Comparison of ENCODE assay signal across 1 cellular context in the genomic region with DNA sequence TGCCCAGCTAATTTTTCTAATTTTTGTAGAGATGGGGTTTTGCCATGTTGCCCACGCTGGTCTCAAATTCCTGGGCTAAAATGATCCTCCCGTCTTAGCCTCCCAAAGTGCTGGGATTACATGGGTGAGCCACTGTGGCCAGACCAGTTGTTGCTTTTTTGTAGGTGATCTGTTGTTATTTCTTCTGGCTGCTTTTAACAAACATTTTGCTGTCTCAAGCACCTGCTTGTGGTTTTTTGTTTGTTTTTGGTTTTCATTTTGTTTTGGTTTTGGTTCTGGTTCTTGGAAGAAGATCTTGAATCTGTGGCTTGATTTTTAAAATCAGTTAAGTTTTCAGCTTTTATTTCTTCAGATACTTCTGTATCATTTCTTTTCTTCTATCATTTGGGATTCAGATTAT.
A peak's percentile ranks its signal among the peaks of the same experiment; 100 is the strongest.
TF ChIP-seq lines count a peak whose summit lies in the region.

No MANE protein-coding gene starts in this region.

TF ChIP-seq in GM12878, 131 proteins besides CTCF, POLR2A, EP300 and RAD21:
- TF ChIP-seq ZNF384 (IDR thresholded peaks at IDR 0.05; ENCODE audit: borderline replicate concordance, low read depth, low read length), result no peak
- TF ChIP-seq E4F1 (IDR thresholded peaks at IDR 0.05; ENCODE audit: borderline replicate concordance, partially characterized antibody), result no peak
- TF ChIP-seq NFYA (IDR thresholded peaks at IDR 0.05; ENCODE audit: borderline replicate concordance, low read depth, low read length), result no peak
- no peak for TF ChIP-seq ETV6 (conservative IDR thresholded peaks at IDR 0.05 in 1 of 2, IDR thresholded peaks at IDR 0.05 in 1 of 2; ENCODE audit: borderline replicate concordance in 1 of 2, low read depth in 1 of 2)
- TF ChIP-seq MAX (IDR thresholded peaks at IDR 0.05; ENCODE audit: low read depth, low read length), result no peak
- TF ChIP-seq RUNX3 (IDR thresholded peaks at IDR 0.05; ENCODE audit: low read length), result peak; percentile 61
